Comparison of ENCODE assay signal across 11 cellular contexts in genomic region chr10:110992011-110992800, GRCh38.
DNase-seq lines count a peak whose midpoint lies in the region; ATAC-seq and TF ChIP-seq lines count a peak whose summit lies in the region.
"Had no signal": no experiment of that assay in that cellular context is flagged by ENCODE, and none has a peak within 500 bp of the region (broad histone marks: within the 10 kb centered on the region; RNA-seq: fewer than 3 reads in every experiment).

No MANE protein-coding gene starts in this region.

- no peak for TF ChIP-seq CTCF in MCF 10A (IDR thresholded peaks at IDR 0.05; ENCODE audit: unreplicated experiment)
- TF ChIP-seq CTCF in breast epithelium (IDR thresholded peaks at IDR 0.05), result no peak

- H3K4me1 ChIP-seq in breast epithelium, result no peaks in the 10 kb centered on the region

- ATAC-seq in GM21786 (IDR thresholded peaks at IDR 0.05; ENCODE audit: unreplicated experiment), result no peak

- no peaks in the 10 kb centered on the region for H3K36me3 ChIP-seq in breast epithelium

- BruUV-seq in MCF 10A (replicated peaks; lab: Mats Ljungman, UMichigan), result no TSS peak

- H3K4me1 Mint-ChIP-seq in MCF 10A (ENCODE audit: insufficient read depth, unreplicated experiment), result peaks cover 25% of the 10 kb centered on the region
- H3K4me1 Mint-ChIP-seq in activated naive CD8-positive, alpha-beta T cell treated with anti-CD3 and anti-CD28 coated beads for 36 hours, result peaks cover 38% of the 10 kb centered on the region

- peak overlapping the region; percentile 31 for H3K27ac Mint-ChIP-seq in MCF 10A (ENCODE audit: low read depth, unreplicated experiment)
- no peak overlapping the region for H3K27ac Mint-ChIP-seq in activated naive CD8-positive, alpha-beta T cell treated with anti-CD3 and anti-CD28 coated beads for 36 hours

- no peak overlapping the region for H3K4me3 ChIP-seq in breast epithelium
- H3K4me3 ChIP-seq: BLaER1 had no signal

- no peak overlapping the region for H3K4me3 Mint-ChIP-seq in MCF 10A (ENCODE audit: unreplicated experiment)
- H3K4me3 Mint-ChIP-seq in activated naive CD8-positive, alpha-beta T cell treated with anti-CD3 and anti-CD28 coated beads for 36 hours, result peak overlapping the region; percentile 64

- no peaks in the 10 kb centered on the region for H3K9me3 Mint-ChIP-seq in MCF 10A (ENCODE audit: unreplicated experiment)
- H3K9me3 Mint-ChIP-seq in activated naive CD8-positive, alpha-beta T cell treated with anti-CD3 and anti-CD28 coated beads for 36 hours, result no peaks in the 10 kb centered on the region

- H3K27ac ChIP-seq in breast epithelium, result no peak overlapping the region
- H3K27ac ChIP-seq: BLaER1 had no signal

- no peaks in the 10 kb centered on the region for H3K27me3 Mint-ChIP-seq in MCF 10A (ENCODE audit: insufficient read depth, unreplicated experiment)
- H3K27me3 Mint-ChIP-seq in activated naive CD8-positive, alpha-beta T cell treated with anti-CD3 and anti-CD28 coated beads for 36 hours, result no peaks in the 10 kb centered on the region

- no peak for DNase-seq in MCF 10A (ENCODE audit: unreplicated experiment)
- no peak for DNase-seq in breast epithelium (ENCODE audit: low spot score in 2 of 2)
- DNase-seq in activated naive CD8-positive, alpha-beta T cell treated with anti-CD3 and anti-CD28 coated beads for 36 hours, result no peak
- DNase-seq in kidney tubule cell (ENCODE audit: low spot score), result peak; percentile 36
- no peak for DNase-seq in NCI-H1105 treated with DMSO at 0.1 percent for 48 hours (lab: John Stamatoyannopoulos, UW)
- DNase-seq in T1000 (lab: John Stamatoyannopoulos, UW), result no peak
- no peak for DNase-seq in islet precursor cell
- DNase-seq: NCI-H1105, Right ventricle myocardium superior had no signal

- POLR2A ChIA-PET in MCF 10A (lab: Yijun Ruan, JAX), result interaction anchor here (0.7 to 1.2 kb wide), 4 partner anchors 13 to 603 kb away, joined by 3 read pairs; no protein-coding TSS in a partner anchor

- intact Hi-C loops in MCF 10A (cut with micrococcal nuclease), result no loop called here
- intact Hi-C loops in breast epithelium (cut with DNase I; ENCODE audit: low total_unique reads), result no loop called here

- no peaks in the 10 kb centered on the region for H3K27me3 ChIP-seq in breast epithelium
- H3K27me3 ChIP-seq: BLaER1 had no signal

- no peak for TF ChIP-seq POLR2A in breast epithelium (IDR thresholded peaks at IDR 0.05)

- CTCF ChIA-PET in MCF 10A (lab: Yijun Ruan, JAX), result interaction anchor here (0.6 kb wide), 3 partner anchors 286 to 1145 kb away, joined by 3 read pairs; no protein-coding TSS in a partner anchor

- H3K36me3 Mint-ChIP-seq in MCF 10A (ENCODE audit: insufficient read depth, unreplicated experiment), result peaks cover 13% of the 10 kb centered on the region
- H3K36me3 Mint-ChIP-seq in activated naive CD8-positive, alpha-beta T cell treated with anti-CD3 and anti-CD28 coated beads for 36 hours, result peaks cover 27% of the 10 kb centered on the region

- no peaks in the 10 kb centered on the region for H3K9me3 ChIP-seq in breast epithelium
